ENCODE assay signal across 9 cellular contexts in genomic region chr3:64188810-64189560, GRCh38. TPM values are rescaled to one million over a fixed set of nuclear protein-coding genes. Genes with fewer than 3 reads are reported as not detected.
DNase-seq lines count a peak whose midpoint lies in the region; ATAC-seq, FAIRE-seq and TF ChIP-seq lines count a peak whose summit lies in the region.
"Had no signal": no experiment of that assay in that cellular context is flagged by ENCODE, and none has a peak within 500 bp of the region (broad histone marks: within the 10 kb centered on the region; RNA-seq: fewer than 3 reads in every experiment).

No MANE protein-coding gene starts in this region.

- H3K4me3 Mint-ChIP-seq in activated CD4-positive, alpha-beta T cell treated with anti-CD3 and anti-CD28 coated beads, Interleukin-2, amount 10 ng/mL, durations not matched to agents 7 days and 5 days: no peak overlapping the region

- no peak for ATAC-seq in HG03565 (IDR thresholded peaks at IDR 0.05; ENCODE audit: unreplicated experiment)

- peak in 1 of 4 donors; percentile 43 for TF ChIP-seq EP300 in sigmoid colon (IDR thresholded peaks at IDR 0.05)

- H3K9me3 Mint-ChIP-seq in activated CD4-positive, alpha-beta T cell treated with anti-CD3 and anti-CD28 coated beads, Interleukin-2, amount 10 ng/mL, durations not matched to agents 7 days and 5 days: no peaks in the 10 kb centered on the region

- CTCF ChIA-PET in activated CD4-positive, alpha-beta T cell treated with anti-CD3 and anti-CD28 coated beads, Interleukin-2, amount 10 ng/mL, durations not matched to agents 7 days and 5 days (lab: Charles Lee): no interaction called here

- no peak for TF ChIP-seq POLR2A in H54 (IDR thresholded peaks at IDR 0.05; ENCODE audit: low read depth, low read length)
- no peak for TF ChIP-seq POLR2A in adrenal gland (IDR thresholded peaks at IDR 0.05)
- TF ChIP-seq POLR2A in sigmoid colon (IDR thresholded peaks at IDR 0.05): no peak

- peaks cover 3% of the 10 kb centered on the region for H3K27me3 Mint-ChIP-seq in activated CD4-positive, alpha-beta T cell treated with anti-CD3 and anti-CD28 coated beads, Interleukin-2, amount 10 ng/mL, durations not matched to agents 7 days and 5 days

- intact Hi-C loops in adrenal gland (cut with DNase I) (no loop called here), sigmoid colon (cut with DNase I) (loop anchor here (5.0 kb wide), 2 partner anchors 33 to 208 kb away; no protein-coding TSS in a partner anchor)

- DNase-seq in H54 (ENCODE audit: insufficient read length, low spot score) (peak; percentile 24), adrenal gland (peak in 6 of 7 donors; percentile 41 to 68 (median 60)), hepatic stellate cell (ENCODE audit: low spot score) (peak; percentile 46), sigmoid colon (peak; percentile 76), NCI-H1105 treated with DMSO at 0.1 percent for 48 hours (lab: John Stamatoyannopoulos, UW) (no peak), NCI-H146 (lab: John Stamatoyannopoulos, UW) (no peak)
- DNase-seq in activated CD4-positive, alpha-beta T cell treated with anti-CD3 and anti-CD28 coated beads, Interleukin-2, amount 10 ng/mL, durations not matched to agents 7 days and 5 days: no peak
- DNase-seq: NCI-H2081 treated with DMSO at 0.1 percent for 48 hours had no signal

- FAIRE-seq in H54 (lab: Jason Lieb, UNC): peak; percentile 68

- no peaks in the 10 kb centered on the region for H3K4me1 Mint-ChIP-seq in activated CD4-positive, alpha-beta T cell treated with anti-CD3 and anti-CD28 coated beads, Interleukin-2, amount 10 ng/mL, durations not matched to agents 7 days and 5 days

- POLR2A ChIA-PET in activated CD4-positive, alpha-beta T cell treated with anti-CD3 and anti-CD28 coated beads, Interleukin-2, amount 10 ng/mL, durations not matched to agents 7 days and 5 days (lab: Charles Lee): no interaction called here

- TF ChIP-seq CTCF in adrenal gland (IDR thresholded peaks at IDR 0.05) (no peak), sigmoid colon (IDR thresholded peaks at IDR 0.05) (no peak)

- H3K27me3 ChIP-seq in adrenal gland: no peaks in the 10 kb centered on the region
- no peaks in the 10 kb centered on the region for H3K27me3 ChIP-seq in sigmoid colon

- H3K27ac ChIP-seq in adrenal gland (peak overlapping the region in 1 of 5 donors; percentile 87), sigmoid colon (peak overlapping the region; percentile 80 to 87 (median 85))

- H3K9me3 ChIP-seq in adrenal gland (replicated peaks in 1 of 3) (no peaks in the 10 kb centered on the region), sigmoid colon (no peaks in the 10 kb centered on the region)

- no peak overlapping the region for H3K27ac Mint-ChIP-seq in activated CD4-positive, alpha-beta T cell treated with anti-CD3 and anti-CD28 coated beads, Interleukin-2, amount 10 ng/mL, durations not matched to agents 7 days and 5 days

- no peak overlapping the region for H3K4me3 ChIP-seq in adrenal gland
- no peak overlapping the region for H3K4me3 ChIP-seq in sigmoid colon

- H3K36me3 ChIP-seq in adrenal gland (replicated peaks in 1 of 2) (no peaks in the 10 kb centered on the region), sigmoid colon (no peaks in the 10 kb centered on the region)

- 35 to 48% (median 44%) methylated on average over 7 of the region's 7 CpGs for WGBS in adrenal gland, 4 donors
- 67 to 75% methylated on average over 7 of the region's 7 CpGs for WGBS in sigmoid colon, 2 donors

- H3K4me1 ChIP-seq in adrenal gland (replicated peaks in 1 of 2) (peaks cover 3 to 33% of the 10 kb centered on the region in 2 donors), sigmoid colon (peaks cover 0 to 93% (median 79%) of the 10 kb centered on the region in 4 donors)

- no peaks in the 10 kb centered on the region for H3K36me3 Mint-ChIP-seq in activated CD4-positive, alpha-beta T cell treated with anti-CD3 and anti-CD28 coated beads, Interleukin-2, amount 10 ng/mL, durations not matched to agents 7 days and 5 days (ENCODE audit: low read depth)

RNA-seq across cellular contexts. Expression of gene PRICKLE2, which starts 36.3 kb away (rescaled TPM):
- 10 to 100 TPM in 2 of 8 donors, 1 to 10 TPM in 6; 5.4 to 14.4 (median 9.1) TPM for total RNA-seq in adrenal gland
- 1 to 10 TPM; 1.3 to 2.6 (median 2.2) TPM for polyA plus RNA-seq in adrenal gland
- 10 to 100 TPM; 61.1 to 96.7 (median 69.9) TPM for total RNA-seq in sigmoid colon
- 1 to 10 TPM in 2 of 3 donors, under 1 TPM in 1; 0.69 to 3.4 (median 1.2) TPM for polyA plus RNA-seq in sigmoid colon
- not detected for total RNA-seq in activated CD4-positive, alpha-beta T cell treated with anti-CD3 and anti-CD28 coated beads, Interleukin-2, amount 10 ng/mL, durations not matched to agents 7 days and 5 days

Comparison
In these comparisons a context has a peak if more than half of its experiments do, and no peak if none do; other contexts are left out.
1. DNase-seq: peak in H54 (single experiment), adrenal gland (6 of 7), hepatic stellate cell (single experiment) and sigmoid colon (single experiment); none in NCI-H1105 treated with DMSO at 0.1 percent for 48 hours (single experiment), NCI-H146 (single experiment) and activated CD4-positive, alpha-beta T cell treated with anti-CD3 and anti-CD28 coated beads, Interleukin-2, amount 10 ng/mL, durations not matched to agents 7 days and 5 days (single experiment).
2. RNA of gene PRICKLE2, which starts 36.3 kb away (total RNA-seq): 61.1 to 96.7 TPM in sigmoid colon and 5.4 to 14.4 TPM in adrenal gland; not detected in activated CD4-positive, alpha-beta T cell treated with anti-CD3 and anti-CD28 coated beads, Interleukin-2, amount 10 ng/mL, durations not matched to agents 7 days and 5 days; every median in the first group is over 4 times any median in the second.